ENCODE assay signal across 10 cellular contexts in genomic region chr11:115580927-115581680, GRCh38.
DNase-seq lines count a peak whose midpoint lies in the region; ATAC-seq, FAIRE-seq and TF ChIP-seq lines count a peak whose summit lies in the region.
"Had no signal": no experiment of that assay in that cellular context is flagged by ENCODE, and none has a peak within 500 bp of the region (broad histone marks: within the 10 kb centered on the region; RNA-seq: fewer than 3 reads in every experiment).

No MANE protein-coding gene starts in this region.

- H3K4me3 ChIP-seq in MG63 (no peak overlapping the region), kidney (ENCODE audit: low read length in 2 of 2) (no peak overlapping the region)

- CTCF ChIA-PET in RWPE1 (lab: Yijun Ruan, JAX): interaction anchor here (0.6 kb wide), 1 partner anchor 58 kb away, joined by 4 read pairs; no protein-coding TSS in a partner anchor

- TF ChIP-seq CTCF in RWPE1 (conservative IDR thresholded peaks at IDR 0.05; ENCODE audit: low read depth) (no peak), kidney (IDR thresholded peaks at IDR 0.05; ENCODE audit: borderline replicate concordance, extremely low read depth, insufficient read depth) (no peak)

- no peaks in the 10 kb centered on the region for H3K36me3 ChIP-seq in MG63
- no peaks in the 10 kb centered on the region for H3K36me3 ChIP-seq in kidney (ENCODE audit: control insufficient read depth in 1 of 2, insufficient read depth in 2 of 2, low read length in 2 of 2)

- H3K27ac ChIP-seq in RWPE1 (peak overlapping the region; percentile 12; the same call in 1 of the 2 replicates), kidney (ENCODE audit: low read depth in 2 of 2, low read length in 2 of 2) (no peak overlapping the region)

- no peak overlapping the region for H3K9ac ChIP-seq in kidney (ENCODE audit: low read length in 2 of 2)

- no peak for FAIRE-seq in kidney (lab: Jason Lieb, UNC)

- POLR2A ChIA-PET in RWPE1 (lab: Yijun Ruan, JAX; ENCODE audit: low non-redundant PET): no interaction called here

- ATAC-seq in HG02798 (IDR thresholded peaks at IDR 0.05; ENCODE audit: poor library complexity, unreplicated experiment): no peak
- no peak for ATAC-seq in GM21717 (IDR thresholded peaks at IDR 0.05; ENCODE audit: unreplicated experiment)
- ATAC-seq: activated CD8-positive, alpha-beta T cell treated with anti-CD3 and anti-CD28 coated beads, Interleukin-2, amount 10 ng/mL, durations not matched to agents 7 days and 5 days; activated naive CD8-positive, alpha-beta T cell treated with anti-CD3 and anti-CD28 coated beads, Interleukin-2, amount 50 U/mL, for 24 hours had no signal

- intact Hi-C loops in kidney (cut with DNase I): no loop called here

- H3K4me1 ChIP-seq in kidney (ENCODE audit: control insufficient read depth in 1 of 2, insufficient read depth in 1 of 2, low read depth in 1 of 2, low read length in 2 of 2): peaks cover 0 to 16% of the 10 kb centered on the region in 2 donors

- DNase-seq in AG20443 (ENCODE audit: low spot score) (peak; percentile 49), MG63 (peak; percentile 53), RWPE1 (ENCODE audit: low spot score) (no peak), kidney (peak; percentile 89), NCI-H446 treated with DMSO at 0.1 percent for 48 hours (lab: John Stamatoyannopoulos, UW) (no peak)
- DNase-seq in activated CD8-positive, alpha-beta memory T cell treated with anti-CD3 and anti-CD28 coated beads for 24 hours: no peak
- DNase-seq: activated CD8-positive, alpha-beta T cell treated with anti-CD3 and anti-CD28 coated beads, Interleukin-2, amount 10 ng/mL, durations not matched to agents 7 days and 5 days; activated naive CD8-positive, alpha-beta T cell treated with anti-CD3 and anti-CD28 coated beads, Interleukin-2, amount 50 U/mL, for 24 hours had no signal

- no peaks in the 10 kb centered on the region for H3K27me3 ChIP-seq in MG63

- H3K9me3 ChIP-seq in MG63 (no peaks in the 10 kb centered on the region), kidney (ENCODE audit: control insufficient read depth in 1 of 2, low read length in 2 of 2) (no peaks in the 10 kb centered on the region)

Comparison
In these comparisons a context has a peak if more than half of its experiments do, and no peak if none do; other contexts are left out.
1. DNase-seq: peak in AG20443 (single experiment), MG63 (single experiment) and kidney (single experiment); none in RWPE1 (single experiment), activated CD8-positive, alpha-beta memory T cell treated with anti-CD3 and anti-CD28 coated beads for 24 hours (single experiment) and NCI-H446 treated with DMSO at 0.1 percent for 48 hours (single experiment).